Comparison of ENCODE assay signal across 8 cellular contexts in the genomic region with DNA sequence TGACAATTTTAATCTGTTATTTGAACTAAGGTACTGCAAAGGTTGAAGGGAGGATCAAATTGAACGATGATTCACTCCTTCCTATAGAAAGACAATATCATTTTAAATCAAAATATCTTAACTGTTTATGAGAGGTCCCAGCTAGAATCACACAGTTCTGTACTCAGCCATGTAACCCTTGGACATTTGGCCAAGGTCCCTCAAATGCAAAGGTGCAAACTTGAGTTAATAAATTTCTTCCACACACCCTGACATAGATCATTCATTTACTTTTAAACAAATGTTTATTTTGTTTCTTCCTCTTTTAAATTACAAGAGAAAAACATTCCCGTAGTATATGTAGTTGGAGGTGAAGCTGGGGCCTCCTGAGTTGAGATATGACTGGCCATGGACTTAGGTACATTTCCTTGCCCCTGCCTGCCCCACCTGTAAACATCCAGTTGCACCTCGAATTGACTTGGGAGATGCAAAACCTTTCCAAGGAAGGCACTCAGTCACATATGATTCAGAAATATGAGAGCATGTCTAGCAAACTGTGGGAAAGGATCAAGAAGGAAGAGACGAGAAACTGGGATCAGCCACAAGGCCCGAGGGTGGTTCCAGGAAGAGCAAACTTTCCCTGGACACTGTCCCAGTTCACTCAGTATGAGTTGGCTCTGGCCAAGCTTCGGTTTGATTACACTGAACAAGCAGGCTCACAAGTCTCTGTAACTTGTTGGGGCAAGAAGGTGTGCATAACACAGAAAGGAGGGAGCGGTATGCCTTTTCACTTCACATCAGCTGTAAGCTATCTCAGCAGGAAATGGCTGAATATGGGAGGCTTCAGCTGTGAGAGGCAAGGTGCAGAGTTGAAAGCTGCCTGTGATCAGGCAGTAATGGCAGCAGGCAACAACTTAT. TPM values are rescaled to one million over a fixed set of nuclear protein-coding genes. Genes with fewer than 3 reads are reported as not detected.
DNase-seq lines count a peak whose midpoint lies in the region; ATAC-seq and TF ChIP-seq lines count a peak whose summit lies in the region.

No MANE protein-coding gene starts in this region.

- CTCF ChIA-PET in Calu3 (lab: Charles Lee), result interaction anchor here (0.9 to 2.0 kb wide), 10 partner anchors 8 to 150 kb away, joined by 3 to 16 read pairs (median 4); no protein-coding TSS in a partner anchor

- peak; percentile 22 for ATAC-seq in effector memory CD8-positive, alpha-beta T cell (replicated peaks)

- no peaks in the 10 kb centered on the region for H3K27me3 Mint-ChIP-seq in Calu3 (ENCODE audit: unreplicated experiment)
- no peaks in the 10 kb centered on the region for H3K27me3 Mint-ChIP-seq in effector memory CD8-positive, alpha-beta T cell
- H3K27me3 Mint-ChIP-seq in mesothelial cell of epicardium (ENCODE audit: low read depth), result no peaks in the 10 kb centered on the region

- peaks cover 42% of the 10 kb centered on the region for H3K4me1 Mint-ChIP-seq in Calu3 (ENCODE audit: low read depth, unreplicated experiment)
- H3K4me1 Mint-ChIP-seq in effector memory CD8-positive, alpha-beta T cell (ENCODE audit: low read depth in 2 of 2), result peaks cover 64 to 84% of the 10 kb centered on the region in 2 donors
- H3K4me1 Mint-ChIP-seq in mesothelial cell of epicardium, result no peaks in the 10 kb centered on the region

- peaks cover 12% of the 10 kb centered on the region for H3K36me3 Mint-ChIP-seq in Calu3 (ENCODE audit: insufficient read depth, unreplicated experiment)
- peaks cover 36% of the 10 kb centered on the region for H3K36me3 Mint-ChIP-seq in effector memory CD8-positive, alpha-beta T cell (ENCODE audit: insufficient read depth)
- no peaks in the 10 kb centered on the region for H3K36me3 Mint-ChIP-seq in mesothelial cell of epicardium

- BruUV-seq in Calu3 (replicated peaks; lab: Mats Ljungman, UMichigan), result no TSS peak

- H3K27ac Mint-ChIP-seq in Calu3 (ENCODE audit: unreplicated experiment), result peak overlapping the region; percentile 63
- peak overlapping the region; percentile 87 to 91 for H3K27ac Mint-ChIP-seq in effector memory CD8-positive, alpha-beta T cell
- H3K27ac Mint-ChIP-seq in mesothelial cell of epicardium, result no peak overlapping the region

- TF ChIP-seq CTCF in Calu3 (IDR thresholded peaks at IDR 0.05; ENCODE audit: unreplicated experiment) (no peak), mesothelial cell of epicardium (IDR thresholded peaks at IDR 0.05; ENCODE audit: unreplicated experiment) (no peak)

- DNase-seq in Calu3 (peak; percentile 60), NCI-H2196 (lab: John Stamatoyannopoulos, UW; ENCODE audit: unreplicated experiment) (peak; percentile 71), non-pigmented ciliary epithelial cell (ENCODE audit: low read depth) (peak; percentile 55), NCI-H128 (lab: John Stamatoyannopoulos, UW; ENCODE audit: unreplicated experiment) (no peak), NOMO-1 treated with dmso at 0.1 percent for 144 hours (lab: John Stamatoyannopoulos, UW; ENCODE audit: unreplicated experiment) (no peak), C1 segment of cervical spinal cord (lab: John Stamatoyannopoulos, UW) (no peak), mesothelial cell of epicardium (ENCODE audit: low spot score in 2 of 2, unreplicated experiment in 2 of 2) (no peak)
- no peak for DNase-seq in effector memory CD8-positive, alpha-beta T cell

- H3K9me3 Mint-ChIP-seq in Calu3 (ENCODE audit: low read depth, unreplicated experiment) (no peaks in the 10 kb centered on the region), mesothelial cell of epicardium (no peaks in the 10 kb centered on the region)
- H3K9me3 Mint-ChIP-seq in effector memory CD8-positive, alpha-beta T cell, result no peaks in the 10 kb centered on the region

- intact Hi-C loops in Calu3 (cut with micrococcal nuclease; ENCODE audit: unreplicated experiment), result no loop called here

- H3K4me3 Mint-ChIP-seq in Calu3 (ENCODE audit: low read depth, unreplicated experiment) (peak overlapping the region; percentile 12), mesothelial cell of epicardium (no peak overlapping the region)
- peak overlapping the region; percentile 71 to 75 for H3K4me3 Mint-ChIP-seq in effector memory CD8-positive, alpha-beta T cell

RNA-seq across cellular contexts. Expression of a gene that starts 6.7 kb away (rescaled TPM):
- 41.4 and 58.7 TPM in 2 replicates for total RNA-seq in Calu3 (2022)
- 1.2 to 2.3 TPM (median 1.7 TPM) in 3 replicates for total RNA-seq in mesothelial cell of epicardium

Comparison
In these comparisons a context has a peak if more than half of its experiments do, and no peak if none do; other contexts are left out.
1. DNase-seq: peak in Calu3 (single experiment), NCI-H2196 (single experiment) and non-pigmented ciliary epithelial cell (single experiment); none in effector memory CD8-positive, alpha-beta T cell (0 of 3), NCI-H128 (single experiment), NOMO-1 treated with dmso at 0.1 percent for 144 hours (single experiment), C1 segment of cervical spinal cord (0 of 14) and mesothelial cell of epicardium (0 of 2).
2. RNA of a gene that starts 6.7 kb away (total RNA-seq): 41.4 to 58.7 TPM in Calu3; 1.2 to 2.3 TPM in mesothelial cell of epicardium; every median in the first group is over 10 times any median in the second.